10 cellular contexts compared by ENCODE assay signal in genomic region chr3:134333522-134334181, GRCh38. TPM values are rescaled to one million over a fixed set of nuclear protein-coding genes. Genes with fewer than 3 reads are reported as not detected.
DNase-seq lines count a peak whose midpoint lies in the region; ATAC-seq and TF ChIP-seq lines count a peak whose summit lies in the region.
"Had no signal": no experiment of that assay in that cellular context is flagged by ENCODE, and none has a peak within 500 bp of the region (broad histone marks: within the 10 kb centered on the region; RNA-seq: fewer than 3 reads in every experiment).

No MANE protein-coding gene starts in this region.

- no peaks in the 10 kb centered on the region; the same call in 1 of the 2 replicates for H3K36me3 Mint-ChIP-seq in HFFc6 (ENCODE audit: low read depth)

- peak overlapping the region; percentile 77 for H3K4me3 Mint-ChIP-seq in HFFc6
- H3K4me3 Mint-ChIP-seq: neural crest cell had no signal

- TF ChIP-seq CTCF in HFFc6 (IDR thresholded peaks at IDR 0.05) (peak; percentile 60), tibial artery (IDR thresholded peaks at IDR 0.05) (peak; percentile 31 to 44)

- H3K27me3 Mint-ChIP-seq in HFFc6 (ENCODE audit: insufficient read depth) = peaks cover 3% of the 10 kb centered on the region; the same call in 1 of the 2 replicates

- peak overlapping the region; percentile 83 for H3K27ac Mint-ChIP-seq in HFFc6

- peaks cover 8 to 94% (median 74%) of the 10 kb centered on the region in 4 donors for H3K4me1 ChIP-seq in tibial artery

- DNase-seq in HFFc6 (peak; percentile 92), astrocyte of the hippocampus (ENCODE audit: low read depth, low spot score) (peak; percentile 82), tibial artery (peak; percentile 61 to 90), OCI-M1 (lab: John Stamatoyannopoulos, UW) (no peak)
- DNase-seq in activated CD4-positive, alpha-beta T cell treated with anti-CD3 and anti-CD28 coated beads, Interleukin-2, amount 50 U/mL, for 1 hour = no peak
- DNase-seq in activated CD4-positive, alpha-beta T cell treated with anti-CD3 and anti-CD28 coated beads for 4 hours = no peak
- DNase-seq: central memory CD4-positive, alpha-beta T cell had no signal

- no peaks in the 10 kb centered on the region for H3K36me3 ChIP-seq in tibial artery

- H3K9me3 ChIP-seq in tibial artery = no peaks in the 10 kb centered on the region

- no peaks in the 10 kb centered on the region for H3K9me3 Mint-ChIP-seq in HFFc6
- H3K9me3 Mint-ChIP-seq: neural crest cell had no signal

- intact Hi-C loops in tibial artery (cut with DNase I; ENCODE audit: low total_unique reads) = loop anchor here (2.0 kb wide), 1 partner anchor 21 kb away; no protein-coding TSS in a partner anchor

- no peak overlapping the region for H3K4me3 ChIP-seq in tibial artery

- H3K27me3 ChIP-seq in layer of hippocampus (ENCODE audit: control insufficient read depth, insufficient read depth, low read length) (no peaks in the 10 kb centered on the region), tibial artery (no peaks in the 10 kb centered on the region)

- H3K27ac ChIP-seq in layer of hippocampus (ENCODE audit: low read depth, low read length) (peak overlapping the region; percentile 39), tibial artery (peak overlapping the region; percentile 90 to 93)

- ATAC-seq in HG02885 (IDR thresholded peaks at IDR 0.05; ENCODE audit: poor library complexity, unreplicated experiment) = no peak

- peaks cover 93% of the 10 kb centered on the region for H3K4me1 Mint-ChIP-seq in HFFc6 (ENCODE audit: low read depth)

RNA-seq across cellular contexts. Expression of gene AMOTL2, which starts 40.6 kb away (rescaled TPM):
- 100 to 1,000 TPM; 244 to 311 (median 274) TPM for total RNA-seq in HFFc6 (2021; fragmentation: NEBNext Ultra II Directional; extraction: Animal tissue kit (Norgen Biotek cat#: 25700))

Comparison
In these comparisons a context has a peak if more than half of its experiments do, and no peak if none do; other contexts are left out.
1. DNase-seq: peak in HFFc6 (single experiment), astrocyte of the hippocampus (single experiment) and tibial artery (2 of 2); none in activated CD4-positive, alpha-beta T cell treated with anti-CD3 and anti-CD28 coated beads, Interleukin-2, amount 50 U/mL, for 1 hour (single experiment), activated CD4-positive, alpha-beta T cell treated with anti-CD3 and anti-CD28 coated beads for 4 hours (0 of 2) and OCI-M1 (single experiment).